ENCODE assay signal across 1 cellular context in the genomic region with DNA sequence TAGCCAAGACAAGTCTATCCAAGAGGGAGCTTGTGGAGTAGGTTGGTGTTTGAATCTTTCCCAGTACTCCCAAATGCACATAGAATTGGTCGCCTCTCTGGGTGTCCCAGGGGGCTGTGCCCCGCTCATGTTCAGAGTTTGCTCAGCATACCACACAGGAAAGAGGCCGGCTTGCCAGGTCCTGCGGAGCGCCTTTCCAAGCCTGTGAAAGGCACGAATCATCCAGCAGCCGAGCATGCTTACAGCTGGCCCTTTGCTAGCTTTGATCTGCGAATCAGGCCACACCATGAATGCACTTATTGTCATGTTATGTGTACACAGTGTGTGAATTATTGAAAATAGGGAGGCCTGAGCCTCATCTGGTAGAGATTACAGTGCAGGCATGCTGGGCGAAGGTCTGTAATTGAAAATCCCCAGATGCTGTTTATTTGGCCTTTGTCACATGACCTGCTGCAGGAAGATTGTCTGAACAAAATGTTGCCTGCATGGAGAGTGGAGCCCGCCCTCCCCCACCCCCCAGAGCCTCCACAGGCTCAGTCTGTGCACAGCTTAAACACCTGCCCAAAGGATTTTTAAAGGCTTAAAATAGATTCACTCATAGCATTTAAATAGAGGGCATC.
TF ChIP-seq lines count a peak whose summit lies in the region.

No MANE protein-coding gene starts in this region.

TF ChIP-seq in HepG2, 621 proteins besides CTCF, POLR2A, EP300 and RAD21 (continued from another document and continues in another):
- TF ChIP-seq, protein P1, sequence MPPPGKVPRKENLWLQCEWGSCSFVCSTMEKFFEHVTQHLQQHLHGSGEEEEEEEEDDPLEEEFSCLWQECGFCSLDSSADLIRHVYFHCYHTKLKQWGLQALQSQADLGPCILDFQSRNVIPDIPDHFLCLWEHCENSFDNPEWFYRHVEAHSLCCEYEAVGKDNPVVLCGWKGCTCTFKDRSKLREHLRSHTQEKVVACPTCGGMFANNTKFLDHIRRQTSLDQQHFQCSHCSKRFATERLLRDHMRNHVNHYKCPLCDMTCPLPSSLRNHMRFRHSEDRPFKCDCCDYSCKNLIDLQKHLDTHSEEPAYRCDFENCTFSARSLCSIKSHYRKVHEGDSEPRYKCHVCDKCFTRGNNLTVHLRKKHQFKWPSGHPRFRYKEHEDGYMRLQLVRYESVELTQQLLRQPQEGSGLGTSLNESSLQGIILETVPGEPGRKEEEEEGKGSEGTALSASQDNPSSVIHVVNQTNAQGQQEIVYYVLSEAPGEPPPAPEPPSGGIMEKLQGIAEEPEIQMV (CRISPR knock-in tag; IDR thresholded peaks at IDR 0.05; ENCODE audit: low read depth): no peak
- no peak for TF ChIP-seq ZNF138 (CRISPR knock-in tag; IDR thresholded peaks at IDR 0.05; ENCODE audit: low read depth)
- no peak for TF ChIP-seq ZIK1 (CRISPR knock-in tag; IDR thresholded peaks at IDR 0.05; ENCODE audit: borderline replicate concordance, low read depth)
- TF ChIP-seq, protein P2, sequence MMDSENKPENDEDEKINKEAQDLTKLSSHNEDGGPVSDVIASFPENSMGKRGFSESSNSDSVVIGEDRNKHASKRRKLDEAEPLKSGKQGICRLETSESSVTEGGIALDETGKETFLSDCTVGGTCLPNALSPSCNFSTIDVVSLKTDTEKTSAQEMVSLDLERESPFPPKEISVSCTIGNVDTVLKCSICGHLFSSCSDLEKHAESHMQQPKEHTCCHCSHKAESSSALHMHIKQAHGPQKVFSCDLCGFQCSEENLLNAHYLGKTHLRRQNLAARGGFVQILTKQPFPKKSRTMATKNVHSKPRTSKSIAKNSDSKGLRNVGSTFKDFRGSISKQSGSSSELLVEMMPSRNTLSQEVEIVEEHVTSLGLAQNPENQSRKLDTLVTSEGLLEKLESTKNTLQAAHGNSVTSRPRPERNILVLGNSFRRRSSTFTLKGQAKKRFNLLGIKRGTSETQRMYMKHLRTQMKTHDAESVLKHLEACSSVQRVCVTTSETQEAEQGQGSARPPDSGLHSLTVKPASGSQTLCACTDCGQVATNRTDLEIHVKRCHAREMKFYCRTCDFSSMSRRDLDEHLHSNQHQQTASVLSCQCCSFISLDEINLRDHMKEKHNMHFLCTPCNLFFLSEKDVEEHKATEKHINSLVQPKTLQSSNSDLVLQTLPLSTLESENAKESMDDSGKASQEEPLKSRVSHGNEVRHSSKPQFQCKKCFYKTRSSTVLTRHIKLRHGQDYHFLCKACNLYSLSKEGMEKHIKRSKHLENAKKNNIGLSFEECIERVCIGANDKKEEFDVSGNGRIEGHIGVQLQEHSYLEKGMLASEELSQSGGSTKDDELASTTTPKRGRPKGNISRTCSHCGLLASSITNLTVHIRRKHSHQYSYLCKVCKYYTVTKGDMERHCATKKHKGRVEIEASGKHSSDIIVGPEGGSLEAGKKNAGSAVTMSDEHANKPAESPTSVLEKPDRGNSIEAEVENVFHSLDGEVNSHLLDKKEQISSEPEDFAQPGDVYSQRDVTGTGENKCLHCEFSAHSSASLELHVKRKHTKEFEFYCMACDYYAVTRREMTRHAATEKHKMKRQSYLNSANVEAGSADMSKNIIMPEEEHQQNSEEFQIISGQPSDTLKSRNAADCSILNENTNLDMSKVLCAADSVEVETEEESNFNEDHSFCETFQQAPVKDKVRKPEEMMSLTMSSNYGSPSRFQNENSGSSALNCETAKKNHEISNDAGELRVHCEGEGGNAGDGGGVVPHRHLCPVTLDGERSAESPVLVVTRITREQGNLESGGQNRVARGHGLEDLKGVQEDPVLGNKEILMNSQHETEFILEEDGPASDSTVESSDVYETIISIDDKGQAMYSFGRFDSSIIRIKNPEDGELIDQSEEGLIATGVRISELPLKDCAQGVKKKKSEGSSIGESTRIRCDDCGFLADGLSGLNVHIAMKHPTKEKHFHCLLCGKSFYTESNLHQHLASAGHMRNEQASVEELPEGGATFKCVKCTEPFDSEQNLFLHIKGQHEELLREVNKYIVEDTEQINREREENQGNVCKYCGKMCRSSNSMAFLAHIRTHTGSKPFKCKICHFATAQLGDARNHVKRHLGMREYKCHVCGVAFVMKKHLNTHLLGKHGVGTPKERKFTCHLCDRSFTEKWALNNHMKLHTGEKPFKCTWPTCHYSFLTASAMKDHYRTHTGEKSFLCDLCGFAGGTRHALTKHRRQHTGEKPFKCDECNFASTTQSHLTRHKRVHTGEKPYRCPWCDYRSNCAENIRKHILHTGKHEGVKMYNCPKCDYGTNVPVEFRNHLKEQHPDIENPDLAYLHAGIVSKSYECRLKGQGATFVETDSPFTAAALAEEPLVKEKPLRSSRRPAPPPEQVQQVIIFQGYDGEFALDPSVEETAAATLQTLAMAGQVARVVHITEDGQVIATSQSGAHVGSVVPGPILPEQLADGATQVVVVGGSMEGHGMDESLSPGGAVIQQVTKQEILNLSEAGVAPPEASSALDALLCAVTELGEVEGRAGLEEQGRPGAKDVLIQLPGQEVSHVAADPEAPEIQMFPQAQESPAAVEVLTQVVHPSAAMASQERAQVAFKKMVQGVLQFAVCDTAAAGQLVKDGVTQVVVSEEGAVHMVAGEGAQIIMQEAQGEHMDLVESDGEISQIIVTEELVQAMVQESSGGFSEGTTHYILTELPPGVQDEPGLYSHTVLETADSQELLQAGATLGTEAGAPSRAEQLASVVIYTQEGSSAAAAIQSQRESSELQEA (CRISPR knock-in tag; IDR thresholded peaks at IDR 0.05; ENCODE audit: not compliant biosample characterization): no peak
- TF ChIP-seq, protein P3, sequence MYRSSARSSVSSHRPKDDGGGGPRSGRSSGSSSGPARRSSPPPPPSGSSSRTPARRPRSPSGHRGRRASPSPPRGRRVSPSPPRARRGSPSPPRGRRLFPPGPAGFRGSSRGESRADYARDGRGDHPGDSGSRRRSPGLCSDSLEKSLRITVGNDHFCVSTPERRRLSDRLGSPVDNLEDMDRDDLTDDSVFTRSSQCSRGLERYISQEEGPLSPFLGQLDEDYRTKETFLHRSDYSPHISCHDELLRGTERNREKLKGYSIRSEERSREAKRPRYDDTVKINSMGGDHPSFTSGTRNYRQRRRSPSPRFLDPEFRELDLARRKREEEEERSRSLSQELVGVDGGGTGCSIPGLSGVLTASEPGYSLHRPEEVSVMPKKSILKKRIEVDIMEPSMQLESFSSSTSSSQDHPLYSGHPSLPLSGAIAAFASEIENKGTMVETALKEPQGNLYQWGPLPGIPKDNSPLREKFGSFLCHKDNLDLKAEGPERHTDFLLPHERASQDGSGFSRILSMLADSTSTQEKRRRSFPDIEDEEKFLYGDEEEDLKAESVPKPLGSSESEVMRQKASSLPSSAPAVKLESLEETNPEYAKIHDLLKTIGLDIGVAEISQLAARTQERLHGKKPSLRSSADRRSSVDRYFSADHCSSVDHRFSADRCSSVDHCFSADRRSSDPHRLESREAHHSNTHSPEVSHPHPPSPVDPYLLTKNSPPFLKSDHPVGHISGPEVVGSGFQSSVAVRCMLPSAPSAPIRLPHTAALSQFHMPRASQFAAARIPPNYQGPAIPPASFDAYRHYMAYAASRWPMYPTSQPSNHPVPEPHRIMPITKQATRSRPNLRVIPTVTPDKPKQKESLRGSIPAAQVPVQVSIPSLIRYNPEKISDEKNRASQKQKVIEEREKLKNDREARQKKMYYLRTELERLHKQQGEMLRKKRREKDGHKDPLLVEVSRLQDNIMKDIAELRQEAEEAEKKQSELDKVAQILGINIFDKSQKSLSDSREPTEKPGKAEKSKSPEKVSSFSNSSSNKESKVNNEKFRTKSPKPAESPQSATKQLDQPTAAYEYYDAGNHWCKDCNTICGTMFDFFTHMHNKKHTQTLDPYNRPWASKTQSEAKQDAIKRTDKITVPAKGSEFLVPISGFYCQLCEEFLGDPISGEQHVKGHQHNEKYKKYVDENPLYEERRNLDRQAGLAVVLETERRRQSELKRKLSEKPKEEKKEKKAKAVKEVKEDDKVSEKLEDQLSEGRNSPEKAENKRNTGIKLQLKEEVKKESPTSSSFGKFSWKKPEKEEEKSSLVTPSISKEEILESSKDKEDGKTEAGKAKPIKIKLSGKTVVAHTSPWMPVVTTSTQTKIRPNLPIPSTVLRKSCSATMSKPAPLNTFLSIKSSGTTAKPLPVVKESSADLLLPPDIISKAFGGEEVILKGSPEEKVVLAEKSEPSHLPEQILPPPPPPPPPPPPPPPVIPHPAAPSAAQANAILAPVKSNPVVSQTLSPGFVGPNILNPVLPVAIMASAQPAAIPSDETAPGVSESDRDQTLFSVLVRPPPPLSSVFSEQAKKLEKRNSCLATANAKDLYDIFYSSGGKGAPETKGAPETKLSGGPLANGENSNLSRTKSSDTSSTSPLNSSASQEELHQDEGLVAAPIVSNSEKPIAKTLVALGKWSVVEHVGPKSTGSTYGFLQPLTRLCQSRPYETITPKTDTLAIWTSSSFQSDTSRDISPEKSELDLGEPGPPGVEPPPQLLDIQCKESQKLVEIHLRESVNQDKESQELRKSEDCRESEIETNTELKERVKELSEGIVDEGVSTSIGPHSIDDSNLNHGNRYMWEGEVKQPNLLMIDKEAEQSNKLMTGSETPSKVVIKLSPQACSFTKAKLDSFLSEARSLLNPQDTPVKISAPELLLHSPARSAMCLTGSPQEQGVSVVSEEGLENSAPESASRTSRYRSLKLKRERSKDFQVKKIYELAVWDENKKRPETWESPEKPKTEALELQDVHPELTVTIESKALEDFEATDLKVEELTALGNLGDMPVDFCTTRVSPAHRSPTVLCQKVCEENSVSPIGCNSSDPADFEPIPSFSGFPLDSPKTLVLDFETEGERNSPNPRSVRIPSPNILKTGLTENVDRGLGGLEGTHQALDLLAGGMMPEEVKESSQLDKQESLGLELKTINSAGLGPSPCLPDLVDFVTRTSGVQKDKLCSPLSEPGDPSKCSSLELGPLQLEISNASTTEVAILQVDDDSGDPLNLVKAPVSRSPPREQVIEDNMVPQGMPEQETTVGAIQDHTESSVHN (CRISPR knock-in tag; IDR thresholded peaks at IDR 0.05): no peak
- TF ChIP-seq, protein P4, sequence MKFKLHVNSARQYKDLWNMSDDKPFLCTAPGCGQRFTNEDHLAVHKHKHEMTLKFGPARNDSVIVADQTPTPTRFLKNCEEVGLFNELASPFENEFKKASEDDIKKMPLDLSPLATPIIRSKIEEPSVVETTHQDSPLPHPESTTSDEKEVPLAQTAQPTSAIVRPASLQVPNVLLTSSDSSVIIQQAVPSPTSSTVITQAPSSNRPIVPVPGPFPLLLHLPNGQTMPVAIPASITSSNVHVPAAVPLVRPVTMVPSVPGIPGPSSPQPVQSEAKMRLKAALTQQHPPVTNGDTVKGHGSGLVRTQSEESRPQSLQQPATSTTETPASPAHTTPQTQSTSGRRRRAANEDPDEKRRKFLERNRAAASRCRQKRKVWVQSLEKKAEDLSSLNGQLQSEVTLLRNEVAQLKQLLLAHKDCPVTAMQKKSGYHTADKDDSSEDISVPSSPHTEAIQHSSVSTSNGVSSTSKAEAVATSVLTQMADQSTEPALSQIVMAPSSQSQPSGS (CRISPR knock-in tag; IDR thresholded peaks at IDR 0.05): peak; percentile 77
- no peak for TF ChIP-seq ZBTB42 (CRISPR knock-in tag; IDR thresholded peaks at IDR 0.05)
- TF ChIP-seq, protein P5, sequence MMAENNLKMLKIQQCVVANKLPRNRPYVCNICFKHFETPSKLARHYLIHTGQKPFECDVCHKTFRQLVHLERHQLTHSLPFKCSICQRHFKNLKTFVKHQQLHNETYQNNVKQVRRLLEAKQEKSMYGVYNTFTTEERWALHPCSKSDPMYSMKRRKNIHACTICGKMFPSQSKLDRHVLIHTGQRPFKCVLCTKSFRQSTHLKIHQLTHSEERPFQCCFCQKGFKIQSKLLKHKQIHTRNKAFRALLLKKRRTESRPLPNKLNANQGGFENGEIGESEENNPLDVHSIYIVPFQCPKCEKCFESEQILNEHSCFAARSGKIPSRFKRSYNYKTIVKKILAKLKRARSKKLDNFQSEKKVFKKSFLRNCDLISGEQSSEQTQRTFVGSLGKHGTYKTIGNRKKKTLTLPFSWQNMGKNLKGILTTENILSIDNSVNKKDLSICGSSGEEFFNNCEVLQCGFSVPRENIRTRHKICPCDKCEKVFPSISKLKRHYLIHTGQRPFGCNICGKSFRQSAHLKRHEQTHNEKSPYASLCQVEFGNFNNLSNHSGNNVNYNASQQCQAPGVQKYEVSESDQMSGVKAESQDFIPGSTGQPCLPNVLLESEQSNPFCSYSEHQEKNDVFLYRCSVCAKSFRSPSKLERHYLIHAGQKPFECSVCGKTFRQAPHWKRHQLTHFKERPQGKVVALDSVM (CRISPR knock-in tag; IDR thresholded peaks at IDR 0.05): peak; percentile 93
- TF ChIP-seq SIX1 (CRISPR knock-in tag; IDR thresholded peaks at IDR 0.05; ENCODE audit: borderline replicate concordance): peak; percentile 78; the same call in 1 of the 2 replicates
- TF ChIP-seq ATM (IDR thresholded peaks at IDR 0.05; ENCODE audit: borderline replicate concordance): no peak
- TF ChIP-seq, protein P6, sequence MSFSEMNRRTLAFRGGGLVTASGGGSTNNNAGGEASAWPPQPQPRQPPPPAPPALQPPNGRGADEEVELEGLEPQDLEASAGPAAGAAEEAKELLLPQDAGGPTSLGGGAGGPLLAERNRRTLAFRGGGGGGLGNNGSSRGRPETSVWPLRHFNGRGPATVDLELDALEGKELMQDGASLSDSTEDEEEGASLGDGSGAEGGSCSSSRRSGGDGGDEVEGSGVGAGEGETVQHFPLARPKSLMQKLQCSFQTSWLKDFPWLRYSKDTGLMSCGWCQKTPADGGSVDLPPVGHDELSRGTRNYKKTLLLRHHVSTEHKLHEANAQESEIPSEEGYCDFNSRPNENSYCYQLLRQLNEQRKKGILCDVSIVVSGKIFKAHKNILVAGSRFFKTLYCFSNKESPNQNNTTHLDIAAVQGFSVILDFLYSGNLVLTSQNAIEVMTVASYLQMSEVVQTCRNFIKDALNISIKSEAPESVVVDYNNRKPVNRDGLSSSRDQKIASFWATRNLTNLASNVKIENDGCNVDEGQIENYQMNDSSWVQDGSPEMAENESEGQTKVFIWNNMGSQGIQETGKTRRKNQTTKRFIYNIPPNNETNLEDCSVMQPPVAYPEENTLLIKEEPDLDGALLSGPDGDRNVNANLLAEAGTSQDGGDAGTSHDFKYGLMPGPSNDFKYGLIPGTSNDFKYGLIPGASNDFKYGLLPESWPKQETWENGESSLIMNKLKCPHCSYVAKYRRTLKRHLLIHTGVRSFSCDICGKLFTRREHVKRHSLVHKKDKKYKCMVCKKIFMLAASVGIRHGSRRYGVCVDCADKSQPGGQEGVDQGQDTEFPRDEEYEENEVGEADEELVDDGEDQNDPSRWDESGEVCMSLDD (CRISPR knock-in tag; IDR thresholded peaks at IDR 0.05; ENCODE audit: borderline replicate concordance): no peak
- TF ChIP-seq POLR2AphosphoS5 (IDR thresholded peaks at IDR 0.05; ENCODE audit: low read depth, low read length): peak; percentile 47; the same call in 1 of the 2 replicates
- no peak for TF ChIP-seq KDM1A (CRISPR knock-in tag; IDR thresholded peaks at IDR 0.05)
- no peak for TF ChIP-seq CEBPB (IDR thresholded peaks at IDR 0.05; ENCODE audit: borderline replicate concordance, low read depth, low read length)
- TF ChIP-seq, protein P7, sequence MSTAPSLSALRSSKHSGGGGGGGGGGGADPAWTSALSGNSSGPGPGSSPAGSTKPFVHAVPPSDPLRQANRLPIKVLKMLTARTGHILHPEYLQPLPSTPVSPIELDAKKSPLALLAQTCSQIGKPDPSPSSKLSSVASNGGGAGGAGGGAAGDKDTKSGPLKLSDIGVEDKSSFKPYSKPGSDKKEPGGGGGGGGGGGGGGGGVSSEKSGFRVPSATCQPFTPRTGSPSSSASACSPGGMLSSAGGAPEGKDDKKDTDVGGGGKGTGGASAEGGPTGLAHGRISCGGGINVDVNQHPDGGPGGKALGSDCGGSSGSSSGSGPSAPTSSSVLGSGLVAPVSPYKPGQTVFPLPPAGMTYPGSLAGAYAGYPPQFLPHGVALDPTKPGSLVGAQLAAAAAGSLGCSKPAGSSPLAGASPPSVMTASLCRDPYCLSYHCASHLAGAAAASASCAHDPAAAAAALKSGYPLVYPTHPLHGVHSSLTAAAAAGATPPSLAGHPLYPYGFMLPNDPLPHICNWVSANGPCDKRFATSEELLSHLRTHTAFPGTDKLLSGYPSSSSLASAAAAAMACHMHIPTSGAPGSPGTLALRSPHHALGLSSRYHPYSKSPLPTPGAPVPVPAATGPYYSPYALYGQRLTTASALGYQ (CRISPR knock-in tag; IDR thresholded peaks at IDR 0.05): peak; percentile 95
- TF ChIP-seq MED13 (CRISPR knock-in tag; IDR thresholded peaks at IDR 0.05): no peak
